In genomic region chr1:7574121-7575040, GRCh38 we compare ENCODE assay signal across 17 cellular contexts.
DNase-seq lines count a peak whose midpoint lies in the region; ATAC-seq and TF ChIP-seq lines count a peak whose summit lies in the region.
"Had no signal": no experiment of that assay in that cellular context is flagged by ENCODE, and none has a peak within 500 bp of the region (broad histone marks: within the 10 kb centered on the region; RNA-seq: fewer than 3 reads in every experiment).

No MANE protein-coding gene starts in this region.

- H3K4me3 ChIP-seq in left lung (no peak overlapping the region), thyroid gland (replicated peaks in 1 of 3) (no peak overlapping the region), neural progenitor cell (no peak overlapping the region), trophoblast cell (ENCODE audit: low read depth, low read length) (no peak overlapping the region)
- H3K4me3 ChIP-seq: HAP-1 had no signal

- H2BK12ac ChIP-seq in trophoblast cell (ENCODE audit: low read length) = no peak overlapping the region

- intact Hi-C loops in left lung (cut with DNase I) = no loop called here
- intact Hi-C loops in thyroid gland (cut with DNase I) = no loop called here

- peaks cover 3% of the 10 kb centered on the region for H3K4me1 Mint-ChIP-seq in neural progenitor cell
- H3K4me1 Mint-ChIP-seq: activated naive CD8-positive, alpha-beta T cell treated with anti-CD3 and anti-CD28 coated beads, Interleukin-2, amount 50 U/mL, for 24 hours; nephron; stimulated activated naive CD8-positive, alpha-beta T cell treated with anti-CD3 and anti-CD28 coated beads, Interleukin-15, amount 100 ng/mL, for 72 hours had no signal

- H3F3A ChIP-seq in neural progenitor cell (ENCODE audit: low read depth) = no peaks in the 10 kb centered on the region

- no peak overlapping the region for H3K4me2 ChIP-seq in neural progenitor cell
- H3K4me2 ChIP-seq in trophoblast cell (ENCODE audit: low read length) = no peak overlapping the region

- no peak overlapping the region for H3K27ac Mint-ChIP-seq in neural progenitor cell
- H3K27ac Mint-ChIP-seq: activated naive CD8-positive, alpha-beta T cell treated with anti-CD3 and anti-CD28 coated beads, Interleukin-2, amount 50 U/mL, for 24 hours; nephron; stimulated activated naive CD8-positive, alpha-beta T cell treated with anti-CD3 and anti-CD28 coated beads, Interleukin-15, amount 100 ng/mL, for 72 hours; T-helper 2 cell treated with Interferon-gamma antibody and Interleukin-4, amounts not matched to agents 5 μg/mL and 100 μg/mL, for 36 hours had no signal

- peak; percentile 39 for DNase-seq in NCI-H345 (lab: John Stamatoyannopoulos, UW)
- DNase-seq in NCI-H345 treated with DMSO at 0.1 percent for 48 hours (lab: John Stamatoyannopoulos, UW; ENCODE audit: unreplicated experiment) = no peak
- DNase-seq in SHP77 treated with DMSO at 0.1 percent for 48 hours (lab: John Stamatoyannopoulos, UW) = peak; percentile 55
- DNase-seq in left lung = peak; percentile 66 to 72
- peak; percentile 84 to 88 for DNase-seq in thyroid gland
- no peak for DNase-seq in neural progenitor cell (ENCODE audit: low spot score)
- DNase-seq in trophoblast cell = no peak
- DNase-seq: activated CD4-positive, alpha-beta T cell treated with anti-CD3 and anti-CD28 coated beads for 4 hours; activated naive CD8-positive, alpha-beta T cell treated with anti-CD3 and anti-CD28 coated beads, Interleukin-2, amount 50 U/mL, for 24 hours; activated T-cell treated with anti-CD3 and anti-CD28 coated beads, Interleukin-2, amount 50 U/mL, for 4 hours; NCI-H524 treated with DMSO at 0.1 percent for 48 hours; stimulated activated naive CD8-positive, alpha-beta T cell treated with anti-CD3 and anti-CD28 coated beads, Interleukin-15, amount 100 ng/mL, for 72 hours had no signal

- H3K4ac ChIP-seq in trophoblast cell (ENCODE audit: low read depth, low read length) = no peak overlapping the region

- H3K4me3 Mint-ChIP-seq in neural progenitor cell = no peak overlapping the region
- H3K4me3 Mint-ChIP-seq: activated naive CD8-positive, alpha-beta T cell treated with anti-CD3 and anti-CD28 coated beads, Interleukin-2, amount 50 U/mL, for 24 hours; activated T-cell treated with anti-CD3 and anti-CD28 coated beads, Interleukin-2, amount 50 U/mL, for 4 hours; nephron; stimulated activated naive CD8-positive, alpha-beta T cell treated with anti-CD3 and anti-CD28 coated beads, Interleukin-15, amount 100 ng/mL, for 72 hours; T-helper 2 cell treated with Interferon-gamma antibody and Interleukin-4, amounts not matched to agents 5 μg/mL and 100 μg/mL, for 36 hours had no signal

- H3K9me3 Mint-ChIP-seq in neural progenitor cell = no peaks in the 10 kb centered on the region
- H3K9me3 Mint-ChIP-seq: activated naive CD8-positive, alpha-beta T cell treated with anti-CD3 and anti-CD28 coated beads, Interleukin-2, amount 50 U/mL, for 24 hours; activated T-cell treated with anti-CD3 and anti-CD28 coated beads, Interleukin-2, amount 50 U/mL, for 4 hours; nephron; stimulated activated naive CD8-positive, alpha-beta T cell treated with anti-CD3 and anti-CD28 coated beads, Interleukin-15, amount 100 ng/mL, for 72 hours; T-helper 2 cell treated with Interferon-gamma antibody and Interleukin-4, amounts not matched to agents 5 μg/mL and 100 μg/mL, for 36 hours had no signal

- H3K9me3 ChIP-seq in left lung = no peaks in the 10 kb centered on the region
- H3K9me3 ChIP-seq in thyroid gland = no peaks in the 10 kb centered on the region
- H3K9me3 ChIP-seq in neural progenitor cell (ENCODE audit: low read depth) = no peaks in the 10 kb centered on the region
- H3K9me3 ChIP-seq in trophoblast cell (ENCODE audit: insufficient read depth, low read depth, low read length) = no peaks in the 10 kb centered on the region
- H3K9me3 ChIP-seq: HAP-1 had no signal

- ATAC-seq in left lung (peak; percentile 77), HG03175 (IDR thresholded peaks at IDR 0.05; ENCODE audit: unreplicated experiment) (no peak)
- ATAC-seq: activated naive CD8-positive, alpha-beta T cell treated with anti-CD3 and anti-CD28 coated beads, Interleukin-2, amount 50 U/mL, for 24 hours; activated T-cell treated with anti-CD3 and anti-CD28 coated beads, Interleukin-2, amount 50 U/mL, for 4 hours; stimulated activated naive CD8-positive, alpha-beta T cell treated with anti-CD3 and anti-CD28 coated beads, Interleukin-15, amount 100 ng/mL, for 72 hours had no signal

- peaks cover 0 to 4% of the 10 kb centered on the region in 2 donors for H3K4me1 ChIP-seq in left lung
- peaks cover 17 to 19% of the 10 kb centered on the region in 2 donors for H3K4me1 ChIP-seq in thyroid gland
- H3K4me1 ChIP-seq in neural progenitor cell = no peaks in the 10 kb centered on the region
- no peaks in the 10 kb centered on the region for H3K4me1 ChIP-seq in trophoblast cell (ENCODE audit: control insufficient read depth in 1 of 2, insufficient read depth in 2 of 2, low read length in 2 of 2)
- H3K4me1 ChIP-seq: HAP-1 had no signal

- TF ChIP-seq CTCF in left lung (IDR thresholded peaks at IDR 0.05) = no peak
- no peak for TF ChIP-seq CTCF in thyroid gland (IDR thresholded peaks at IDR 0.05)
- TF ChIP-seq CTCF in neural progenitor cell (IDR thresholded peaks at IDR 0.05) = no peak

- no peak overlapping the region for H3K14ac ChIP-seq in trophoblast cell (ENCODE audit: low read length)

- no peak overlapping the region for H2BK120ac ChIP-seq in trophoblast cell (ENCODE audit: insufficient read depth, low read length, poor library complexity)

- no peak overlapping the region for H2BK5ac ChIP-seq in trophoblast cell (ENCODE audit: low read depth, low read length, poor library complexity)

- H4K12ac ChIP-seq in trophoblast cell (ENCODE audit: low read depth, low read length) = no peak overlapping the region

- H3K79me2 ChIP-seq in neural progenitor cell (ENCODE audit: low read depth) (no peaks in the 10 kb centered on the region), trophoblast cell (ENCODE audit: control insufficient read depth, insufficient read depth, low read length, poor library complexity) (no peaks in the 10 kb centered on the region)

- H4K91ac ChIP-seq in trophoblast cell (ENCODE audit: low read depth, low read length) = no peak overlapping the region

- no peak overlapping the region for H3K18ac ChIP-seq in trophoblast cell (ENCODE audit: low read length)

- no peak overlapping the region for H3K23ac ChIP-seq in trophoblast cell (ENCODE audit: low read length)

- no peak overlapping the region for H3K9ac ChIP-seq in neural progenitor cell
- H3K9ac ChIP-seq in trophoblast cell (ENCODE audit: low read length) = no peak overlapping the region

- peak overlapping the region in 1 of 2 donors; percentile 53 for H3K27ac ChIP-seq in left lung
- peak overlapping the region; percentile 58 to 91 (median 68) for H3K27ac ChIP-seq in thyroid gland
- H3K27ac ChIP-seq in neural progenitor cell = no peak overlapping the region
- no peak overlapping the region for H3K27ac ChIP-seq in trophoblast cell (ENCODE audit: low read depth, low read length)
- H3K27ac ChIP-seq: HL-60 had no signal

- H3K36me3 ChIP-seq in left lung (no peaks in the 10 kb centered on the region), thyroid gland (no peaks in the 10 kb centered on the region), neural progenitor cell (no peaks in the 10 kb centered on the region), trophoblast cell (ENCODE audit: control insufficient read depth in 1 of 2, insufficient read depth in 2 of 2, low read length in 2 of 2) (no peaks in the 10 kb centered on the region)
- H3K36me3 ChIP-seq: HAP-1 had no signal

- no peaks in the 10 kb centered on the region for H3K27me3 Mint-ChIP-seq in neural progenitor cell (ENCODE audit: insufficient read depth, low read depth)

- H2AFZ ChIP-seq in neural progenitor cell (replicated peaks) (no peak overlapping the region), trophoblast cell (ENCODE audit: insufficient read depth, low read length, poor library complexity) (no peak overlapping the region)

- H4K20me1 ChIP-seq in neural progenitor cell (ENCODE audit: low read depth) = no peaks in the 10 kb centered on the region

- H2AK5ac ChIP-seq in trophoblast cell (ENCODE audit: low read length) = no peak overlapping the region

- H3K36me3 Mint-ChIP-seq in neural progenitor cell = no peaks in the 10 kb centered on the region

- no peak overlapping the region for H4K8ac ChIP-seq in trophoblast cell (ENCODE audit: low read depth, low read length)

- H3K79me1 ChIP-seq in trophoblast cell (ENCODE audit: low read length) = no peaks in the 10 kb centered on the region

- 30 to 45% methylated on average over 21 to 26 of the region's 26 CpGs for WGBS in thyroid gland, 2 donors
- WGBS in trophoblast cell (ENCODE audit: extremely low coverage, insufficient coverage, insufficient read length) = no CpG with 5 or more reads among the region's 26 CpGs

- H3K27me3 ChIP-seq in left lung (no peaks in the 10 kb centered on the region), thyroid gland (no peaks in the 10 kb centered on the region), neural progenitor cell (no peaks in the 10 kb centered on the region), trophoblast cell (ENCODE audit: insufficient read depth, low read length) (no peaks in the 10 kb centered on the region)

- TF ChIP-seq POLR2A in thyroid gland (IDR thresholded peaks at IDR 0.05) = no peak

Comparison
In these comparisons a context has a peak if more than half of its experiments do, and no peak if none do; other contexts are left out.
1. DNase-seq: peak in NCI-H345 (single experiment), SHP77 treated with DMSO at 0.1 percent for 48 hours (single experiment), left lung (2 of 2) and thyroid gland (2 of 2); none in NCI-H345 treated with DMSO at 0.1 percent for 48 hours (single experiment), neural progenitor cell (single experiment) and trophoblast cell (0 of 2).
2. H3K27ac ChIP-seq: peak in thyroid gland (3 of 3); none in neural progenitor cell (single experiment) and trophoblast cell (single experiment).